Comparison of ENCODE assay signal across 20 cellular contexts in the genomic region with DNA sequence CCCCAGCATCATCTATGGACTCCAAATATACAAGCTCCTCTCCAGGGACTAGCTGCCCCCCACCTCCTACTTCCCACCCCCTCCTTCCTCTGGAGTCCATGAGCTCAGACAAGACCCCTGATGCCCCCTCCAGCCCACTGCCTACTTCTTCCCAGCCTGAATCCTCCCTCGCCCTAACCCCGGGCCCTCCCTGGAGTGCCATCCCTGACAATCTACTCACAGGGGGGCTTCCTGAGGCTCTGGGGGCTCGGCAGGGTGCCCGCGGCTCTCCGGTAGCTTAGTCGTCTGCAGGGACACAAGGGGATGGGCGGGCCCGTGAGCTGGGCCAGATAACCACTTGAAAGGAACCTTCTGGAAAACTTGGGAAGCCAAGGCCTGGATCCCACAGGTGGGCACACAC. TPM values are rescaled to one million over a fixed set of nuclear protein-coding genes. Genes with fewer than 3 reads are reported as not detected.
A peak's percentile ranks its signal among the peaks of the same experiment; 100 is the strongest.
DNase-seq lines count a peak whose midpoint lies in the region; ATAC-seq and TF ChIP-seq lines count a peak whose summit lies in the region.
"Had no signal": no experiment of that assay in that cellular context is flagged by ENCODE, and none has a peak within 500 bp of the region (broad histone marks: within the 10 kb centered on the region; RNA-seq: fewer than 3 reads in every experiment).

No MANE protein-coding gene starts in this region.

- H3K4me2 ChIP-seq in IMR-90 (ENCODE audit: low read depth, low read length), result no peak overlapping the region
- H3K4me2 ChIP-seq: BLaER1 had no signal

- H3K4ac ChIP-seq in IMR-90 (ENCODE audit: low read depth, low read length), result no peak overlapping the region

- H3K36me3 ChIP-seq in left ventricle myocardium inferior, result peaks cover 87% of the 10 kb centered on the region
- H3K36me3 ChIP-seq in heart right ventricle, result peaks cover 0 to 91% (median 27%) of the 10 kb centered on the region in 9 donors
- H3K36me3 ChIP-seq in IMR-90 (ENCODE audit: control insufficient read depth, insufficient read depth, low read length), result peaks cover 21% of the 10 kb centered on the region

- H3K14ac ChIP-seq in IMR-90 (replicated peaks; ENCODE audit: low read depth, low read length), result no peak overlapping the region

- DNase-seq in left ventricle myocardium inferior (no peak), heart right ventricle (no peak), IMR-90 (no peak), epidermal melanocyte (ENCODE audit: insufficient read length, low spot score) (peak; percentile 7), mesenteric fat pad (ENCODE audit: low spot score) (peak; percentile 84), posterior vena cava (ENCODE audit: low spot score) (no peak), NCI-H1417 treated with DMSO at 0.1 percent for 48 hours (lab: John Stamatoyannopoulos, UW) (no peak)
- DNase-seq: 8988T; Calu3; CD4-positive, alpha-beta memory T cell; DMS79 treated with DMSO at 0.1 percent for 48 hours; GF-D8 had no signal

- H3K4me1 ChIP-seq in left ventricle myocardium inferior, result peaks cover 58% of the 10 kb centered on the region
- H3K4me1 ChIP-seq in heart right ventricle, result peaks cover 0 to 23% (median 5%) of the 10 kb centered on the region in 9 donors
- H3K4me1 ChIP-seq in IMR-90 (ENCODE audit: control insufficient read depth, insufficient read depth, low read length), result peaks cover 6% of the 10 kb centered on the region
- H3K4me1 ChIP-seq: BLaER1, HAP-1 had no signal

- no peak overlapping the region for H3K18ac ChIP-seq in IMR-90 (ENCODE audit: low read depth, low read length)

- intact Hi-C loops in left ventricle myocardium inferior (cut with micrococcal nuclease) (no loop called here), heart right ventricle (cut with DNase I) (no loop called here), IMR-90 (cut with micrococcal nuclease) (no loop called here), posterior vena cava (cut with DNase I) (no loop called here)

- H2BK120ac ChIP-seq in IMR-90 (ENCODE audit: low read depth, low read length), result no peak overlapping the region

- CTCF ChIA-PET in IMR-90 (lab: Yijun Ruan, JAX), result no interaction called here

- H3K4me3 ChIP-seq in left ventricle myocardium inferior, result no peak overlapping the region
- H3K4me3 ChIP-seq in heart right ventricle, result no peak overlapping the region
- no peak overlapping the region for H3K4me3 ChIP-seq in IMR-90 (ENCODE audit: insufficient read depth, low read depth, low read length)
- H3K4me3 ChIP-seq: BLaER1, HAP-1 had no signal

- peaks cover 11% of the 10 kb centered on the region; the same call in 1 of the 2 replicates for H3K9me1 ChIP-seq in IMR-90 (ENCODE audit: insufficient read depth, low read length)

- TF ChIP-seq POLR2A in IMR-90 (IDR thresholded peaks at IDR 0.05; ENCODE audit: low read depth, low read length), result no peak

- H4K5ac ChIP-seq in IMR-90 (ENCODE audit: low read depth, low read length), result no peak overlapping the region

- WGBS in heart right ventricle, 2 donors, result 86 to 88% methylated on average over 9 of the region's 9 CpGs
- 95% methylated on average over 3 of the region's 9 CpGs; no CpG with 5 or more reads in 1 of the 2 experiments for WGBS in IMR-90 (ENCODE audit: extremely low coverage in 2 of 2, insufficient read length in 1 of 2), 2 experiments

- no peak for ATAC-seq in heart right ventricle
- no peak for ATAC-seq in IMR-90 (ENCODE audit: low read depth)
- no peak for ATAC-seq in GM18907 (IDR thresholded peaks at IDR 0.05; ENCODE audit: unreplicated experiment)

- H3K9ac ChIP-seq in IMR-90 (ENCODE audit: low read depth, low read length), result no peak overlapping the region
- H3K9ac ChIP-seq: BLaER1 had no signal

- TF ChIP-seq CTCF in left ventricle myocardium inferior (IDR thresholded peaks at IDR 0.05; ENCODE audit: borderline replicate concordance), result no peak
- no peak for TF ChIP-seq CTCF in heart right ventricle (IDR thresholded peaks at IDR 0.05)
- TF ChIP-seq CTCF in IMR-90 (conservative IDR thresholded peaks at IDR 0.05; ENCODE audit: low read depth, low read length), result no peak

- H4K91ac ChIP-seq in IMR-90 (ENCODE audit: insufficient read depth, low read depth, low read length), result no peak overlapping the region

- H3K79me1 ChIP-seq in IMR-90 (ENCODE audit: low read depth in 1 of 2, low read length in 2 of 2), result peaks cover 3 to 8% of the 10 kb centered on the region in 2 experiments; a peak in 1 of 4 replicates

- H3K27me3 ChIP-seq in left ventricle myocardium inferior (ENCODE audit: low read depth) (no peaks in the 10 kb centered on the region), heart right ventricle (no peaks in the 10 kb centered on the region), IMR-90 (ENCODE audit: control insufficient read depth, insufficient read depth, low read length) (no peaks in the 10 kb centered on the region)
- H3K27me3 ChIP-seq: BLaER1 had no signal

- H2AFZ ChIP-seq in IMR-90 (replicated peaks; ENCODE audit: low read length, poor library complexity), result peak overlapping the region; percentile 6

- in situ Hi-C loops in IMR-90 (cut with MboI; ENCODE audit: low sequenced_read_pairs), result no loop called here

- no TSS peak for BruUV-seq in IMR-90 (replicated peaks; lab: Mats Ljungman, UMichigan)

- no peak overlapping the region for H2AK5ac ChIP-seq in IMR-90 (ENCODE audit: low read depth, low read length)

- no peak overlapping the region for H2BK15ac ChIP-seq in IMR-90 (ENCODE audit: low read depth, low read length)

- no peak overlapping the region for H3K56ac ChIP-seq in IMR-90 (ENCODE audit: extremely low read depth, insufficient read depth, low read length)

- POLR2A ChIA-PET in IMR-90 (lab: Charles Lee; ENCODE audit: unreplicated experiment), result no interaction called here

- H3K23ac ChIP-seq in IMR-90 (ENCODE audit: low read depth, low read length), result no peak overlapping the region

- H2BK5ac ChIP-seq in IMR-90 (ENCODE audit: low read depth, low read length, poor library complexity, severe bottlenecking), result no peak overlapping the region

- H2AK9ac ChIP-seq in IMR-90 (replicated peaks; ENCODE audit: low read depth, low read length, poor library complexity), result no peak overlapping the region

- H3K27ac ChIP-seq in left ventricle myocardium inferior (replicated peaks), result peak overlapping the region; percentile 57
- peak overlapping the region in 3 of 10 donors; percentile 20 to 45 (median 44) for H3K27ac ChIP-seq in heart right ventricle
- no peak overlapping the region for H3K27ac ChIP-seq in IMR-90 (ENCODE audit: insufficient read depth, low read length)
- H3K27ac ChIP-seq: BLaER1 had no signal

- TF ChIP-seq RAD21 in IMR-90 (IDR thresholded peaks at IDR 0.05; ENCODE audit: low read length), result no peak

- no peaks in the 10 kb centered on the region for H4K20me1 ChIP-seq in IMR-90 (ENCODE audit: insufficient read depth, low read length)
- H4K20me1 ChIP-seq: BLaER1 had no signal

- H2BK20ac ChIP-seq in IMR-90 (ENCODE audit: low read depth, low read length), result no peak overlapping the region

- dilution Hi-C loops in IMR-90 (cut with HindIII; ENCODE audit: low sequenced_read_pairs, unreplicated experiment), result no loop called here

- H3K9me3 ChIP-seq in left ventricle myocardium inferior (replicated peaks), result no peaks in the 10 kb centered on the region
- no peaks in the 10 kb centered on the region for H3K9me3 ChIP-seq in heart right ventricle
- H3K9me3 ChIP-seq in IMR-90 (ENCODE audit: control insufficient read depth, insufficient read depth, low read length), result no peaks in the 10 kb centered on the region
- H3K9me3 ChIP-seq: BLaER1, HAP-1 had no signal

- H4K8ac ChIP-seq in IMR-90 (ENCODE audit: low read depth in 2 of 2, low read length in 2 of 2), result no peak overlapping the region

RNA-seq across cellular contexts. Expression of a gene that starts 15.1 kb away (rescaled TPM):
- total RNA-seq in left ventricle myocardium inferior (35.2 TPM), heart right ventricle (10 to 100 TPM; 16.6 to 84.2 (median 26.6) TPM), IMR-90 (2012; rRNA removed) (5.0 and 5.7 TPM in 2 replicates), mesenteric fat pad (22.3 TPM), posterior vena cava (10 to 100 TPM in 1 of 2 donors, 1 to 10 TPM in 1; 8.5 to 10.2 TPM)
- polyA plus RNA-seq in heart right ventricle (10 to 100 TPM; 41.0 to 90.1 TPM), IMR-90 (2012; rRNA removed) (10.7 and 11.9 TPM in 2 replicates)
- polyA plus RNA-seq in IMR-90 (2012; cell fraction: cytosol; rRNA removed), result 3.3 and 4.3 TPM in 2 replicates
- 69.8 and 88.1 TPM in 2 replicates for polyA plus RNA-seq in IMR-90 (2012; cell fraction: nucleus; rRNA removed; ENCODE audit: low replicate concordance)
- polyA plus RNA-seq: CD14-positive monocyte had no signal

RNA-seq across cellular contexts. Expression of a gene that starts 29.1 kb away (rescaled TPM):
- 12.6 TPM for total RNA-seq in left ventricle myocardium inferior
- total RNA-seq in heart right ventricle, result 10 to 100 TPM in 7 of 10 donors, 1 to 10 TPM in 3; 3.8 to 70.9 (median 12.7) TPM
- polyA plus RNA-seq in heart right ventricle, result 10 to 100 TPM; 30.0 to 34.3 TPM
- not detected in 2 replicates for total RNA-seq in IMR-90 (2012; rRNA removed)
- polyA plus RNA-seq in IMR-90 (2012; rRNA removed), result not detected in 2 replicates
- not detected in 2 replicates for polyA plus RNA-seq in IMR-90 (2012; cell fraction: cytosol; rRNA removed)
- polyA plus RNA-seq in IMR-90 (2012; cell fraction: nucleus; rRNA removed; ENCODE audit: low replicate concordance), result not detected in 2 replicates
- total RNA-seq in mesenteric fat pad, result 121 TPM
- 1 to 10 TPM; 3.5 to 5.1 TPM for total RNA-seq in posterior vena cava
- total RNA-seq: A673; Calu3; CD4-positive, alpha-beta memory T cell; H1; HT-29 had no signal
- polyA plus RNA-seq: AG04450; CD14-positive monocyte; CD4-positive, alpha-beta memory T cell had no signal

RNA-seq across cellular contexts. Expression of a gene that starts 37.6 kb away (rescaled TPM):
- total RNA-seq in left ventricle myocardium inferior (0.05 TPM), heart right ventricle (under 1 TPM in 3 of 10 donors, not detected in 7; 0.07 to 0.09 (median 0.09) TPM), IMR-90 (2012; rRNA removed) (under 0.01 TPM in 1 of 2 replicates, not detected in the other), mesenteric fat pad (not detected), posterior vena cava (not detected)
- polyA plus RNA-seq in heart right ventricle (not detected), IMR-90 (2012; rRNA removed) (0.03 TPM in 1 of 2 replicates, not detected in the other)
- polyA plus RNA-seq in IMR-90 (2012; cell fraction: cytosol; rRNA removed), result not detected in 2 replicates
- polyA plus RNA-seq in IMR-90 (2012; cell fraction: nucleus; rRNA removed; ENCODE audit: low replicate concordance), result 0.03 TPM in 1 of 2 replicates, not detected in the other
- total RNA-seq: A673; Calu3; CD4-positive, alpha-beta memory T cell had no signal
- polyA plus RNA-seq: CD14-positive monocyte; CD4-positive, alpha-beta memory T cell had no signal

RNA-seq across cellular contexts. Expression of a gene that starts 39.0 kb away (rescaled TPM):
- total RNA-seq in left ventricle myocardium inferior, result 293 TPM
- 100 to 1,000 TPM; 222 to 359 (median 297) TPM for total RNA-seq in heart right ventricle
- 100 to 1,000 TPM; 119 to 371 TPM for polyA plus RNA-seq in heart right ventricle
- total RNA-seq in IMR-90 (2012; rRNA removed), result 40.9 and 42.5 TPM in 2 replicates
- polyA plus RNA-seq in IMR-90 (2012; rRNA removed), result 33.3 and 33.5 TPM in 2 replicates
- 22.0 and 23.5 TPM in 2 replicates for polyA plus RNA-seq in IMR-90 (2012; cell fraction: cytosol; rRNA removed)
- polyA plus RNA-seq in IMR-90 (2012; cell fraction: nucleus; rRNA removed; ENCODE audit: low replicate concordance), result 30.4 and 43.5 TPM in 2 replicates
- 103 TPM for total RNA-seq in mesenteric fat pad
- total RNA-seq in posterior vena cava, result 100 to 1,000 TPM; 169 to 172 TPM

RNA-seq across cellular contexts. Expression of a gene that starts 59.2 kb away (rescaled TPM):
- total RNA-seq in left ventricle myocardium inferior, result 0.14 TPM
- under 1 TPM in 1 of 10 donors, not detected in 9; 0.14 TPM for total RNA-seq in heart right ventricle
- under 1 TPM in 1 of 2 donors, not detected in 1; 0.03 TPM for polyA plus RNA-seq in heart right ventricle
- not detected in 2 replicates for total RNA-seq in IMR-90 (2012; rRNA removed)
- polyA plus RNA-seq in IMR-90 (2012; rRNA removed), result not detected in 2 replicates
- polyA plus RNA-seq in IMR-90 (2012; cell fraction: cytosol; rRNA removed), result not detected in 2 replicates
- polyA plus RNA-seq in IMR-90 (2012; cell fraction: nucleus; rRNA removed; ENCODE audit: low replicate concordance), result not detected in 2 replicates
- total RNA-seq in mesenteric fat pad, result not detected
- total RNA-seq in posterior vena cava, result not detected
- total RNA-seq: A673; Calu3; CD4-positive, alpha-beta memory T cell; H1; HT-29 had no signal
- polyA plus RNA-seq: AG04450; CD14-positive monocyte; CD4-positive, alpha-beta memory T cell had no signal

Comparison
In these comparisons a context has a peak if more than half of its experiments do, and no peak if none do; other contexts are left out.
1. DNase-seq: peak in epidermal melanocyte (single experiment) and mesenteric fat pad (single experiment); none in left ventricle myocardium inferior (single experiment), heart right ventricle (0 of 2), IMR-90 (single experiment), posterior vena cava (single experiment) and NCI-H1417 treated with DMSO at 0.1 percent for 48 hours (single experiment).